Comparison of ENCODE assay signal across 14 cellular contexts in the genomic region with DNA sequence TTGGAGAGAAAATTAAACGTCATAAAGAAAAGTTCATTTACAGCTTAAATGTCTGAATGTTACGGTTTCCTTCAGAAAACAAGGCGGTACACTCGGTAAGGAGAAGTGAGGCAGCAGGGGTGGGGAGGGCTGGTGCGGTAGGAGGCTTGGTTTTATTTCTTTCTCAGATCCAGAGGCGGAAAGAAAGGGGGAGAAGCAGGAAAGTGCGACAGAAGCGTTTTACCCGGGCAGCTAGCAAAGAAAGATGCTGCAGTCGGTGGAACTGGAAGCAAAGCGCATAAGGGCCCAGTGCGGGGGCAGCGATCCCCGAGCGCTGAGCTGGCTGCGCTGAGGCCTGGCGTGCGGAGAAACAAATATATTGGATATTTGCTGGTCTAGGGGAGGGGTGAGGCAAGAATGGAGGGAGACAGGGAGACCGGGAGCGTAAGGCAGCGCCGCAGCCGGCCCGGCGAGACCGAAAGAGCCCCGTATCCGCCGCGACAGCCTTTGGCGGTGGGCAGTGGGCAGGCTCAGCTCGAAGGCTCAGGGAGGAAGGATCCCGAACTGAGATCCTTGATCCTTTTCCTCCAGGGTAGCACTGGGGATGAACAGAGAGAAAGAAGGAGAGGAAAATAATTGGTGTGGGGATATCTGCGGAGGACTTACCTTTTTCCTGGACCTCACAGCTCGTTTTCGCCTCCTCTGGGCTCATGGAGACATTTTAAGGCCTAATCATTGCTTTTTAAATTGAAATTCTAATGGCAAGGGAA. TPM values are rescaled to one million over a fixed set of nuclear protein-coding genes. Genes with fewer than 3 reads are reported as not detected.
DNase-seq lines count a peak whose midpoint lies in the region; ATAC-seq and TF ChIP-seq lines count a peak whose summit lies in the region.
"Had no signal": no experiment of that assay in that cellular context is flagged by ENCODE, and none has a peak within 500 bp of the region (broad histone marks: within the 10 kb centered on the region; RNA-seq: fewer than 3 reads in every experiment).

No MANE protein-coding gene starts in this region.

- peak overlapping the region in 6 of 7 donors; percentile 14 to 77 (median 62) for H3K4me3 Mint-ChIP-seq in CD8-positive, alpha-beta memory T cell
- peak overlapping the region; percentile 33; the same call in 1 of the 2 replicates for H3K4me3 Mint-ChIP-seq in WTC11

- ATAC-seq in WTC11 = no peak; the same call in 1 of the 2 replicates
- ATAC-seq: left cardiac atrium, PC-3 had no signal

- H2AFZ ChIP-seq in osteoblast (ENCODE audit: low read length) = peak overlapping the region; percentile 70

- intact Hi-C loops in prostate gland (cut with DNase I) = no loop called here

- peak overlapping the region in 2 of 8 donors; percentile 20 to 37 for H3K27ac Mint-ChIP-seq in CD8-positive, alpha-beta memory T cell
- no peak overlapping the region for H3K27ac Mint-ChIP-seq in WTC11

- peaks cover 98% of the 10 kb centered on the region for H3K27me3 ChIP-seq in CD8-positive, alpha-beta memory T cell (ENCODE audit: insufficient read depth, low read length, poor library complexity, severe bottlenecking)
- H3K27me3 ChIP-seq in osteoblast (ENCODE audit: insufficient read depth, low read length) = peaks cover 57% of the 10 kb centered on the region
- H3K27me3 ChIP-seq in prostate gland (replicated peaks; ENCODE audit: insufficient read depth) = peaks cover 53% of the 10 kb centered on the region

- H3K4me2 ChIP-seq in osteoblast (ENCODE audit: insufficient read depth, low read length) = peak overlapping the region; percentile 71

- H3K4me3 ChIP-seq in CD8-positive, alpha-beta memory T cell (ENCODE audit: low read length) = no peak overlapping the region
- peak overlapping the region; percentile 64 for H3K4me3 ChIP-seq in osteoblast (ENCODE audit: insufficient read depth, low read length)
- H3K4me3 ChIP-seq in prostate gland = no peak overlapping the region

- DNase-seq in CD8-positive, alpha-beta memory T cell = no peak
- DNase-seq in WTC11 (ENCODE audit: low spot score) (no peak), osteoblast (ENCODE audit: insufficient read length, low spot score, missing footprints) (no peak), GM10266 (ENCODE audit: extremely low spot score) (no peak), prostate gland (ENCODE audit: low spot score) (no peak), GF-D8 (lab: John Stamatoyannopoulos, UW) (no peak)
- DNase-seq: activated CD4-positive, CD25-positive, alpha-beta regulatory T cell; amniotic stem cell; GOT3; left cardiac atrium; PC-3; small intestine; stimulated activated naive CD4-positive, alpha-beta T cell had no signal

- H3K27me3 Mint-ChIP-seq in CD8-positive, alpha-beta memory T cell = peaks cover 92 to 100% of the 10 kb centered on the region in 2 donors
- peaks cover 100% of the 10 kb centered on the region for H3K27me3 Mint-ChIP-seq in WTC11 (ENCODE audit: low read depth)

- H3K4me1 ChIP-seq in CD8-positive, alpha-beta memory T cell (ENCODE audit: insufficient read depth, low read length) = peaks cover 24% of the 10 kb centered on the region
- H3K4me1 ChIP-seq in osteoblast (ENCODE audit: insufficient read depth, low read length) (no peaks in the 10 kb centered on the region), prostate gland (replicated peaks) (no peaks in the 10 kb centered on the region)

- peaks cover 32 to 48% (median 33%) of the 10 kb centered on the region in 3 donors for H3K4me1 Mint-ChIP-seq in CD8-positive, alpha-beta memory T cell
- H3K4me1 Mint-ChIP-seq in WTC11 = peaks cover 18% of the 10 kb centered on the region

- no peak overlapping the region for H3K27ac ChIP-seq in CD8-positive, alpha-beta memory T cell (ENCODE audit: low read depth, low read length)
- H3K27ac ChIP-seq in osteoblast (ENCODE audit: low read depth, low read length) (no peak overlapping the region), prostate gland (no peak overlapping the region)
- H3K27ac ChIP-seq: epithelial cell of prostate had no signal

- TF ChIP-seq POLR2A in prostate gland (IDR thresholded peaks at IDR 0.05) = no peak

- H3K36me3 Mint-ChIP-seq in CD8-positive, alpha-beta memory T cell = peaks cover 0 to 1% (median 0%) of the 10 kb centered on the region in 3 donors
- no peaks in the 10 kb centered on the region for H3K36me3 Mint-ChIP-seq in WTC11

- 36% methylated on average over 36 of the region's 36 CpGs for WGBS in prostate gland

- H3K79me2 ChIP-seq in osteoblast (ENCODE audit: insufficient read depth, low read length) = no peaks in the 10 kb centered on the region

- TF ChIP-seq CTCF in WTC11 (IDR thresholded peaks at IDR 0.05) (no peak), osteoblast (IDR thresholded peaks at IDR 0.05; ENCODE audit: extremely low read depth, low read depth, low read length) (no peak), GM10266 (IDR thresholded peaks at IDR 0.05; ENCODE audit: control insufficient read depth, insufficient read depth, low read depth, missing control alignments) (no peak), prostate gland (IDR thresholded peaks at IDR 0.05) (no peak)

- H3K36me3 ChIP-seq in CD8-positive, alpha-beta memory T cell (ENCODE audit: insufficient read depth, low read length) = no peaks in the 10 kb centered on the region
- H3K36me3 ChIP-seq in osteoblast (ENCODE audit: insufficient read depth, low read length) (no peaks in the 10 kb centered on the region), prostate gland (no peaks in the 10 kb centered on the region)

- POLR2A ChIA-PET in CD8-positive, alpha-beta memory T cell (lab: Charles Lee) = no interaction called here
- POLR2A ChIA-PET in WTC11 (lab: Charles Lee) = no interaction called here

- H4K20me1 ChIP-seq in osteoblast (ENCODE audit: insufficient read depth, low read length) = no peaks in the 10 kb centered on the region

- CTCF ChIA-PET in CD8-positive, alpha-beta memory T cell (lab: Charles Lee) = no interaction called here
- CTCF ChIA-PET in WTC11 (lab: Charles Lee) = interaction anchor here (0.8 to 1.1 kb wide), 3 partner anchors 11 to 358 kb away, joined by 3 read pairs; partner anchors contain the start of gene COPZ1

- H3K9me3 ChIP-seq in CD8-positive, alpha-beta memory T cell (ENCODE audit: low read length) = no peaks in the 10 kb centered on the region
- H3K9me3 ChIP-seq in osteoblast (ENCODE audit: low read depth, low read length) (no peaks in the 10 kb centered on the region), prostate gland (no peaks in the 10 kb centered on the region)

- peaks cover 0 to 3% (median 0%) of the 10 kb centered on the region in 5 donors for H3K9me3 Mint-ChIP-seq in CD8-positive, alpha-beta memory T cell
- H3K9me3 Mint-ChIP-seq in WTC11 = no peaks in the 10 kb centered on the region

TF ChIP-seq in WTC11, 78 proteins besides CTCF, POLR2A, EP300 and RAD21 (continues in another document):
- TF ChIP-seq ZNF121 (CRISPR knock-in tag; IDR thresholded peaks at IDR 0.05) (no peak), NR1H2 (CRISPR knock-in tag; IDR thresholded peaks at IDR 0.05) (no peak), TEAD4 (CRISPR knock-in tag; IDR thresholded peaks at IDR 0.05) (no peak), JAZF1 (CRISPR knock-in tag; IDR thresholded peaks at IDR 0.05) (no peak), IRF2 (CRISPR knock-in tag; IDR thresholded peaks at IDR 0.05; ENCODE audit: borderline replicate concordance, low read depth) (no peak)

RNA-seq across cellular contexts. Expression of gene HOXC11, which starts 6.4 kb away (rescaled TPM):
- total RNA-seq in CD8-positive, alpha-beta memory T cell = not detected
- not detected for polyA plus RNA-seq in CD8-positive, alpha-beta memory T cell
- total RNA-seq in WTC11 (2021) (not detected in 3 replicates), osteoblast (1.1 and 1.5 TPM in 2 replicates), prostate gland (not detected)
- total RNA-seq: left cardiac atrium had no signal

RNA-seq across cellular contexts. Expression of gene HOTAIR, which starts 8.2 kb away (rescaled TPM):
- not detected for total RNA-seq in CD8-positive, alpha-beta memory T cell
- polyA plus RNA-seq in CD8-positive, alpha-beta memory T cell = not detected
- total RNA-seq in WTC11 (2021) (not detected in 3 replicates), osteoblast (0.72 and 1.2 TPM in 2 replicates), prostate gland (under 1 TPM in 1 of 2 donors, not detected in 1; 0.28 TPM)
- total RNA-seq: left cardiac atrium had no signal
- polyA plus RNA-seq: small intestine had no signal

RNA-seq across cellular contexts. Expression of gene HOXC12, which starts 11.9 kb away (rescaled TPM):
- not detected for total RNA-seq in CD8-positive, alpha-beta memory T cell
- not detected for polyA plus RNA-seq in CD8-positive, alpha-beta memory T cell
- total RNA-seq in WTC11 (2021) = not detected in 3 replicates
- total RNA-seq in osteoblast = under 0.01 TPM in 1 of 2 replicates, not detected in the other
- not detected for total RNA-seq in prostate gland
- total RNA-seq: left cardiac atrium had no signal
- polyA plus RNA-seq: small intestine had no signal

RNA-seq across cellular contexts. Expression of gene HOXC10, which starts 18.4 kb away (rescaled TPM):
- total RNA-seq in CD8-positive, alpha-beta memory T cell = not detected
- polyA plus RNA-seq in CD8-positive, alpha-beta memory T cell = not detected
- total RNA-seq in WTC11 (2021) (0.09 TPM in 1 of 3 replicates, not detected in the others), osteoblast (9.7 and 11.2 TPM in 2 replicates), prostate gland (1 to 10 TPM in 1 of 2 donors, under 1 TPM in 1; 0.51 to 7.2 TPM)
- total RNA-seq: left cardiac atrium had no signal
- polyA plus RNA-seq: small intestine had no signal

RNA-seq across cellular contexts. Expression of gene HOXC13, which starts 27.9 kb away (rescaled TPM):
- total RNA-seq in CD8-positive, alpha-beta memory T cell = not detected
- polyA plus RNA-seq in CD8-positive, alpha-beta memory T cell = not detected
- total RNA-seq in WTC11 (2021) (0.09 TPM in 1 of 3 replicates, not detected in the others), osteoblast (under 0.01 TPM in 1 of 2 replicates, not detected in the other), prostate gland (1 to 10 TPM in 1 of 2 donors, under 1 TPM in 1; 0.34 to 1.2 TPM)
- total RNA-seq: left cardiac atrium had no signal
- polyA plus RNA-seq: small intestine had no signal
